In the genomic region with DNA sequence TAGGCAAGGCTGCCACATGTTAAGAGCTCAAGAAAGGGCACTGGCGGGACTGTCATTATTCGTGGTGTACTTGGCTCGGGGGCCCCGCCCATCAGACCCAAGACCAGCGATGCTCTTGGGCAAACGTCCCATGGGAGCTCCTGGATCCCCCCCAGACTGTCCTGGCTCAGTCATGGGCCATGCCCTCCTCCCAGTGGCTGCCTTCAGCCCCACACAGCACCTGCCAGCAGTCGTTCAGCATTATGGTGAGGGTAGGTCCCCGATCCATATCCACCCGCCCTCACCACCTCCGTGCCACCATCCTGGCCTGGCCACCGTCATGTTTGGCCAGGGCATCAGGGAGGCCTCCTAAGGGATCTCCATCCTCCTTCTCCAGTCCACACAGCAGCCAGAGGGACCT, we compare ENCODE assay signal across 20 cellular contexts. TPM values are rescaled to one million over a fixed set of nuclear protein-coding genes. Genes with fewer than 3 reads are reported as not detected.
DNase-seq lines count a peak whose midpoint lies in the region; ATAC-seq and TF ChIP-seq lines count a peak whose summit lies in the region.
"Had no signal": no experiment of that assay in that cellular context is flagged by ENCODE, and none has a peak within 500 bp of the region (broad histone marks: within the 10 kb centered on the region; RNA-seq: fewer than 3 reads in every experiment).

No MANE protein-coding gene starts in this region.

- H3K27me3 ChIP-seq in heart right ventricle (no peaks in the 10 kb centered on the region), endodermal cell (ENCODE audit: control insufficient read depth, insufficient read depth, low read length, poor library complexity, severe bottlenecking) (no peaks in the 10 kb centered on the region), osteoblast (ENCODE audit: insufficient read depth, low read length) (peaks cover 3% of the 10 kb centered on the region), aorta (ENCODE audit: control insufficient read depth in 1 of 2, insufficient read depth in 2 of 2, low read length in 1 of 2) (no peaks in the 10 kb centered on the region), Karpas-422 (ENCODE audit: low read length) (no peaks in the 10 kb centered on the region)
- H3K27me3 ChIP-seq: BLaER1 had no signal

- no peak overlapping the region for H3K4me3 Mint-ChIP-seq in endodermal cell
- H3K4me3 Mint-ChIP-seq: CD8-positive, alpha-beta T cell; GM23338 had no signal

- H3K4me2 ChIP-seq in osteoblast (ENCODE audit: insufficient read depth, low read length) (no peak overlapping the region), Karpas-422 (ENCODE audit: low read depth, low read length, poor library complexity, severe bottlenecking) (no peak overlapping the region)
- H3K4me2 ChIP-seq: A549, BLaER1, GM23338 had no signal

- H3K4me1 ChIP-seq in heart right ventricle (no peaks in the 10 kb centered on the region), endodermal cell (ENCODE audit: control insufficient read depth, insufficient read depth, low read length) (no peaks in the 10 kb centered on the region), osteoblast (ENCODE audit: insufficient read depth, low read length) (no peaks in the 10 kb centered on the region), aorta (ENCODE audit: control insufficient read depth in 1 of 2, insufficient read depth in 2 of 2, low read length in 2 of 2) (no peaks in the 10 kb centered on the region), Karpas-422 (ENCODE audit: low read length) (no peaks in the 10 kb centered on the region)
- H3K4me1 ChIP-seq: A549 had no signal

- no peaks in the 10 kb centered on the region for H3K36me3 Mint-ChIP-seq in endodermal cell (ENCODE audit: low read depth)
- H3K36me3 Mint-ChIP-seq: CD8-positive, alpha-beta T cell had no signal

- no peak overlapping the region for H3K4me3 ChIP-seq in heart right ventricle
- H3K4me3 ChIP-seq in endodermal cell (ENCODE audit: low read length): no peak overlapping the region
- H3K4me3 ChIP-seq in osteoblast (ENCODE audit: insufficient read depth, low read length): no peak overlapping the region
- H3K4me3 ChIP-seq in aorta (ENCODE audit: low read length in 2 of 2): no peak overlapping the region
- no peak overlapping the region for H3K4me3 ChIP-seq in Karpas-422 (ENCODE audit: low read length)
- H3K4me3 ChIP-seq: A549, BLaER1, GM23338, K562 had no signal

- H3K9me3 Mint-ChIP-seq in endodermal cell: no peaks in the 10 kb centered on the region
- H3K9me3 Mint-ChIP-seq: CD8-positive, alpha-beta T cell; GM23338 had no signal

- H3K27ac Mint-ChIP-seq in endodermal cell: no peak overlapping the region
- H3K27ac Mint-ChIP-seq: CD8-positive, alpha-beta T cell; GM23338 had no signal

- WGBS in heart right ventricle, 2 donors: 82% methylated on average over 11 of the region's 11 CpGs
- 76 to 90% methylated on average over 5 to 11 of the region's 11 CpGs for WGBS in endodermal cell (ENCODE audit: insufficient coverage in 1 of 2, insufficient read length in 1 of 2), 2 experiments
- WGBS in aorta, 2 donors: 77 to 79% methylated on average over 11 of the region's 11 CpGs

- H3K9me3 ChIP-seq in heart right ventricle (no peaks in the 10 kb centered on the region), endodermal cell (ENCODE audit: control insufficient read depth, low read length) (no peaks in the 10 kb centered on the region), osteoblast (ENCODE audit: low read depth, low read length) (no peaks in the 10 kb centered on the region), aorta (ENCODE audit: control insufficient read depth, low read length) (no peaks in the 10 kb centered on the region), Karpas-422 (ENCODE audit: low read length) (no peaks in the 10 kb centered on the region)
- H3K9me3 ChIP-seq: A549, BLaER1 had no signal

- H3K27ac ChIP-seq in heart right ventricle: no peak overlapping the region
- no peak overlapping the region for H3K27ac ChIP-seq in endodermal cell (ENCODE audit: low read depth, low read length)
- no peak overlapping the region for H3K27ac ChIP-seq in osteoblast (ENCODE audit: low read depth, low read length)
- H3K27ac ChIP-seq in aorta (ENCODE audit: low read depth in 1 of 2, low read length in 2 of 2): no peak overlapping the region
- no peak overlapping the region for H3K27ac ChIP-seq in Karpas-422 (ENCODE audit: low read length)
- H3K27ac ChIP-seq: A549, BLaER1 had no signal

- H4K20me1 ChIP-seq in osteoblast (ENCODE audit: insufficient read depth, low read length): no peaks in the 10 kb centered on the region
- H4K20me1 ChIP-seq in Karpas-422 (ENCODE audit: insufficient read depth, low read depth, low read length): peaks cover 53% of the 10 kb centered on the region
- H4K20me1 ChIP-seq: BLaER1 had no signal

- H3K9me2 ChIP-seq in Karpas-422 (replicated peaks; ENCODE audit: insufficient read depth, low read length): no peaks in the 10 kb centered on the region

- H3K9ac ChIP-seq in endodermal cell (ENCODE audit: extremely low read depth, low read length, poor library complexity, severe bottlenecking): no peak overlapping the region
- H3K9ac ChIP-seq in Karpas-422 (ENCODE audit: low read length): no peak overlapping the region
- H3K9ac ChIP-seq: BLaER1 had no signal

- H3K36me3 ChIP-seq in heart right ventricle: no peaks in the 10 kb centered on the region
- no peaks in the 10 kb centered on the region for H3K36me3 ChIP-seq in endodermal cell (ENCODE audit: control insufficient read depth, insufficient read depth, low read length)
- H3K36me3 ChIP-seq in osteoblast (ENCODE audit: insufficient read depth, low read length): no peaks in the 10 kb centered on the region
- H3K36me3 ChIP-seq in aorta (ENCODE audit: control insufficient read depth in 1 of 2, insufficient read depth in 2 of 2, low read length in 1 of 2): no peaks in the 10 kb centered on the region
- H3K36me3 ChIP-seq in Karpas-422 (ENCODE audit: insufficient read depth, low read length): no peaks in the 10 kb centered on the region
- H3K36me3 ChIP-seq: BLaER1 had no signal

- TF ChIP-seq CTCF in heart right ventricle (IDR thresholded peaks at IDR 0.05) (no peak), endodermal cell (conservative IDR thresholded peaks at IDR 0.05) (no peak), osteoblast (IDR thresholded peaks at IDR 0.05; ENCODE audit: extremely low read depth, low read depth, low read length) (no peak)

- no peaks in the 10 kb centered on the region for H3K4me1 Mint-ChIP-seq in endodermal cell

- DNase-seq in Right ventricle myocardium superior: peak; percentile 22
- no peak for DNase-seq in heart right ventricle
- peak; percentile 20 for DNase-seq in endodermal cell
- peak; percentile 5 for DNase-seq in osteoblast (ENCODE audit: insufficient read length, low spot score, missing footprints)
- DNase-seq in aorta: peak; percentile 18 to 57
- no peak for DNase-seq in Karpas-422
- no peak for DNase-seq in NCI-H748 treated with DMSO at 0.1 percent for 48 hours (lab: John Stamatoyannopoulos, UW)
- DNase-seq: Calu3; CD8-positive, alpha-beta T cell; GF-D8; NCI-H187; NCI-H2107; NCI-H510A treated with DMSO at 0.1 percent for 48 hours; NCI-H82 had no signal

- no peak for ATAC-seq in Right ventricle myocardium superior (ENCODE audit: poor library complexity)
- no peak for ATAC-seq in heart right ventricle
- no peak for ATAC-seq in aorta (ENCODE audit: low FRiP score)
- no peak for ATAC-seq in GM19328 (IDR thresholded peaks at IDR 0.05; ENCODE audit: unreplicated experiment)
- ATAC-seq: A549; CD8-positive, alpha-beta T cell; GM23338; HCT116 had no signal

- H3K79me2 ChIP-seq in osteoblast (ENCODE audit: insufficient read depth, low read length) (no peaks in the 10 kb centered on the region), Karpas-422 (ENCODE audit: low read length) (no peaks in the 10 kb centered on the region)

- H3K27me3 Mint-ChIP-seq in endodermal cell (ENCODE audit: insufficient read depth): no peaks in the 10 kb centered on the region

- intact Hi-C loops in Right ventricle myocardium superior (cut with DNase I): no loop called here
- intact Hi-C loops in heart right ventricle (cut with DNase I): no loop called here
- intact Hi-C loops in aorta (cut with DNase I): no loop called here

- H2AFZ ChIP-seq in osteoblast (ENCODE audit: low read length) (no peak overlapping the region), Karpas-422 (ENCODE audit: low read length) (no peak overlapping the region)
- H2AFZ ChIP-seq: GM23338 had no signal

RNA-seq across cellular contexts. Expression of a gene that starts 51.4 kb away (rescaled TPM):
- total RNA-seq in Right ventricle myocardium superior: 78.6 TPM
- 10 to 100 TPM; 55.9 to 73.9 (median 60.7) TPM for total RNA-seq in heart right ventricle
- 10 to 100 TPM; 13.1 to 29.7 TPM for polyA plus RNA-seq in heart right ventricle
- total RNA-seq in endodermal cell: 10 to 100 TPM; 22.7 to 24.5 TPM
- polyA plus RNA-seq in endodermal cell (2013, experiment 1 of 2): 39.0 TPM
- 38.9 TPM for polyA plus RNA-seq in endodermal cell (2013, experiment 2 of 2)
- 22.1 and 28.3 TPM in 2 replicates for total RNA-seq in osteoblast
- total RNA-seq in aorta: 10 to 100 TPM; 76.1 to 84.7 TPM
- polyA plus RNA-seq in aorta: 10 to 100 TPM; 12.6 to 23.7 TPM
- 4.7 and 8.2 TPM in 2 replicates for total RNA-seq in Karpas-422 (2014; rRNA removed; shearing (Covaris generic); ENCODE audit: low replicate concordance)

Comparison
In these comparisons a context has a peak if more than half of its experiments do, and no peak if none do; other contexts are left out.
1. DNase-seq: peak in Right ventricle myocardium superior (single experiment), endodermal cell (single experiment), osteoblast (single experiment) and aorta (2 of 2); none in heart right ventricle (0 of 2), Karpas-422 (single experiment) and NCI-H748 treated with DMSO at 0.1 percent for 48 hours (single experiment).